ENCODE assay signal across 8 cellular contexts in genomic region chr2:196176142-196176738, GRCh38. TPM values are rescaled to one million over a fixed set of nuclear protein-coding genes. Genes with fewer than 3 reads are reported as not detected.
A peak's percentile ranks its signal among the peaks of the same experiment; 100 is the strongest.
DNase-seq lines count a peak whose midpoint lies in the region; ATAC-seq and TF ChIP-seq lines count a peak whose summit lies in the region.

No MANE protein-coding gene starts in this region.

- no peak overlapping the region for H2AFZ ChIP-seq in trophoblast cell (ENCODE audit: insufficient read depth, low read length, poor library complexity)
- H2AFZ ChIP-seq in neural progenitor cell (replicated peaks): no peak overlapping the region

- peak; percentile 84 for DNase-seq in activated CD8-positive, alpha-beta memory T cell treated with anti-CD3 and anti-CD28 coated beads, Interleukin-2, amount 50 U/mL, for 48 hours
- peak; percentile 50 to 70 for DNase-seq in stimulated activated CD4-positive, alpha-beta T cell treated with anti-CD3 and anti-CD28 coated beads, Interleukin-1b, Interleukin-23, amount 100 ng/mL, for 4 hours (ENCODE audit: low read depth in 2 of 2)
- DNase-seq in head of caudate nucleus (no peak), trophoblast cell (no peak), H7 (no peak), neural progenitor cell (ENCODE audit: low spot score) (no peak)

- H4K8ac ChIP-seq in trophoblast cell (ENCODE audit: low read depth, low read length): no peak overlapping the region

- no peak overlapping the region for H3K4ac ChIP-seq in trophoblast cell (ENCODE audit: low read depth, low read length)

- no peak overlapping the region for H3K27ac ChIP-seq in trophoblast cell (ENCODE audit: low read depth, low read length)
- H3K27ac ChIP-seq in neural progenitor cell: no peak overlapping the region

- no peak overlapping the region for H2BK12ac ChIP-seq in trophoblast cell (ENCODE audit: low read length)

- H3K79me1 ChIP-seq in trophoblast cell (ENCODE audit: low read length): peaks cover 4% of the 10 kb centered on the region

- H2BK5ac ChIP-seq in trophoblast cell (ENCODE audit: low read depth, low read length, poor library complexity): no peak overlapping the region

- H3K27me3 ChIP-seq in trophoblast cell (ENCODE audit: insufficient read depth, low read length): no peaks in the 10 kb centered on the region
- H3K27me3 ChIP-seq in H7 (ENCODE audit: control insufficient read depth, insufficient read depth, low read length): peaks cover 8% of the 10 kb centered on the region
- H3K27me3 ChIP-seq in neural progenitor cell: peaks cover 25% of the 10 kb centered on the region

- H3K4me3 ChIP-seq in trophoblast cell (ENCODE audit: low read depth, low read length) (no peak overlapping the region), H7 (ENCODE audit: insufficient read depth, low read depth, low read length) (no peak overlapping the region), neural progenitor cell (no peak overlapping the region)

- no peak overlapping the region for H3K27ac Mint-ChIP-seq in neural progenitor cell

- H3K23ac ChIP-seq in trophoblast cell (ENCODE audit: low read length): no peak overlapping the region

- H3K4me3 Mint-ChIP-seq in neural progenitor cell: no peak overlapping the region

- H3F3A ChIP-seq in neural progenitor cell (ENCODE audit: low read depth): peaks cover 1% of the 10 kb centered on the region

- H3K9me3 Mint-ChIP-seq in neural progenitor cell: no peaks in the 10 kb centered on the region

- H3K36me3 ChIP-seq in trophoblast cell (ENCODE audit: control insufficient read depth in 1 of 2, insufficient read depth in 2 of 2, low read length in 2 of 2): no peaks in the 10 kb centered on the region
- H3K36me3 ChIP-seq in H7 (replicated peaks; ENCODE audit: control insufficient read depth, insufficient read depth, low read length): no peaks in the 10 kb centered on the region
- no peaks in the 10 kb centered on the region for H3K36me3 ChIP-seq in neural progenitor cell

- ATAC-seq in GM19395 (IDR thresholded peaks at IDR 0.05; ENCODE audit: unreplicated experiment) (peak; percentile 72), HG03432 (IDR thresholded peaks at IDR 0.05; ENCODE audit: unreplicated experiment) (peak; percentile 72)

- H3K18ac ChIP-seq in trophoblast cell (ENCODE audit: low read length): no peak overlapping the region

- no peaks in the 10 kb centered on the region for H3K9me3 ChIP-seq in trophoblast cell (ENCODE audit: insufficient read depth, low read depth, low read length)
- H3K9me3 ChIP-seq in neural progenitor cell (ENCODE audit: low read depth): no peaks in the 10 kb centered on the region

- H3K4me2 ChIP-seq in trophoblast cell (ENCODE audit: low read length) (no peak overlapping the region), neural progenitor cell (no peak overlapping the region)

- no peaks in the 10 kb centered on the region for H4K20me1 ChIP-seq in neural progenitor cell (ENCODE audit: low read depth)

- H3K9ac ChIP-seq in trophoblast cell (ENCODE audit: low read length): no peak overlapping the region
- H3K9ac ChIP-seq in neural progenitor cell: no peak overlapping the region

- intact Hi-C loops in head of caudate nucleus (cut with DNase I): no loop called here

- no peak overlapping the region for H3K14ac ChIP-seq in trophoblast cell (ENCODE audit: low read length)

- WGBS in trophoblast cell (ENCODE audit: extremely low coverage, insufficient coverage, insufficient read length): no CpG with 5 or more reads among the region's 8 CpGs

- no peak overlapping the region for H2AK5ac ChIP-seq in trophoblast cell (ENCODE audit: low read length)

- H3K4me1 Mint-ChIP-seq in neural progenitor cell: no peaks in the 10 kb centered on the region

- H3K79me2 ChIP-seq in trophoblast cell (ENCODE audit: control insufficient read depth, insufficient read depth, low read length, poor library complexity): peaks cover under 1% of the 10 kb centered on the region
- H3K79me2 ChIP-seq in neural progenitor cell (ENCODE audit: low read depth): no peaks in the 10 kb centered on the region

- no peak for TF ChIP-seq CTCF in neural progenitor cell (IDR thresholded peaks at IDR 0.05)

- no peaks in the 10 kb centered on the region for H3K36me3 Mint-ChIP-seq in neural progenitor cell

- H3K4me1 ChIP-seq in trophoblast cell (ENCODE audit: control insufficient read depth in 1 of 2, insufficient read depth in 2 of 2, low read length in 2 of 2) (peaks cover 0 to 3% of the 10 kb centered on the region in 2 experiments), neural progenitor cell (no peaks in the 10 kb centered on the region)

- no peak overlapping the region for H2BK120ac ChIP-seq in trophoblast cell (ENCODE audit: insufficient read depth, low read length, poor library complexity)

- peaks cover 12% of the 10 kb centered on the region for H3K27me3 Mint-ChIP-seq in neural progenitor cell (ENCODE audit: insufficient read depth, low read depth)

- H4K91ac ChIP-seq in trophoblast cell (ENCODE audit: low read depth, low read length): no peak overlapping the region

- H4K12ac ChIP-seq in trophoblast cell (ENCODE audit: low read depth, low read length): no peak overlapping the region

RNA-seq across cellular contexts. Expression of gene STK17B, which starts 4.9 kb away (rescaled TPM):
- 14.5 and 15.1 TPM in 2 replicates for polyA plus RNA-seq in trophoblast cell (2013)
- 16.2 and 26.5 TPM in 2 replicates for total RNA-seq in H7 (2014; rRNA removed; shearing (Covaris generic))
- 18.6 and 35.4 TPM in 2 replicates for total RNA-seq in neural progenitor cell (ENCODE audit: low replicate concordance)

Comparison
In these comparisons a context has a peak if more than half of its experiments do, and no peak if none do; other contexts are left out.
1. DNase-seq: peak in activated CD8-positive, alpha-beta memory T cell treated with anti-CD3 and anti-CD28 coated beads, Interleukin-2, amount 50 U/mL, for 48 hours (single experiment) and stimulated activated CD4-positive, alpha-beta T cell treated with anti-CD3 and anti-CD28 coated beads, Interleukin-1b, Interleukin-23, amount 100 ng/mL, for 4 hours (2 of 2); none in head of caudate nucleus (0 of 42), trophoblast cell (0 of 2), H7 (single experiment) and neural progenitor cell (single experiment).